8 cellular contexts compared by ENCODE assay signal in the genomic region with DNA sequence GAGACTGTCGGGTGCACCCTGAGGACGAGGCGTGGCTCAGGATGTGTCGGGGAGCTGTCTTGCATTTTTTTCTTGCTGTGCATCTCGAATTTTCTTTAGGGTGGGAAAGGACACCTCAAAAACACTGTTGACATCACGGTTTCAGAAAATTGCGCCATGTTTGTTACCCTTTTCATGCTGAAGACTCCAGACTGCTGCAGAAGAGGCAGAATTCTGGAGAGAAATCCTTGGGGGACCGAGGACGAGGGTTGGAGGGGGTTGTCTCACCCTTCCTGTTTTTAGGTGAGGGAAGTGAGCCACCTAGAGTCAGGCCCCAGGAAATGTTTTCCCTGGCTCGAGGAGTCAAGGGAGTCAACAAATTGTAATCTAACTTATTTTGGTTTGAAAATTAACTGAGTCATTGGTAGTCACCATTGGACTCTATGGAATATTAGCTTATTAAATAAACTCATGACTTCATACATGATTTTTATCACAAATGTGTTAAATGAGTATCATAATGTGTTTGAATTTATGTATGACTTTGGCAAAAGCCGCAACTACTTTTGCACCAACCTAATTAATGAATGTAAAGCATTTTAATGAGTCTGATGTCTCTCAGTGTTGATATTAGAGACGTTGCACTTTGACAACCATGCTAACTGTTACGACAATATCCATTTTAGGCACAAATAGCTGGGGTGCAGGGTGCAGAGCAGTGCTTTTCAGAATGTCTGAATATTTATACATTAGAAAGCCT. TPM values are rescaled to one million over a fixed set of nuclear protein-coding genes. Genes with fewer than 3 reads are reported as not detected.
DNase-seq lines count a peak whose midpoint lies in the region; ATAC-seq and TF ChIP-seq lines count a peak whose summit lies in the region.

No MANE protein-coding gene starts in this region.

- TF ChIP-seq CTCF in GM13976 (IDR thresholded peaks at IDR 0.05; ENCODE audit: borderline replicate concordance, control extremely low read depth, extremely low read depth, insufficient read depth, missing control alignments) (peak; percentile 81), coronary artery (IDR thresholded peaks at IDR 0.05) (peak; percentile 60)

- peak overlapping the region; percentile 97 for H3K4me3 ChIP-seq in coronary artery

- ATAC-seq in HG02885 (IDR thresholded peaks at IDR 0.05; ENCODE audit: poor library complexity, unreplicated experiment) (peak; percentile 52), left lobe of liver (peak; percentile 78)

- in situ Hi-C loops in GM13976 (cut with MboI; ENCODE audit: low sequenced_read_pairs, unreplicated experiment), result no loop called here

- H3K27ac ChIP-seq in coronary artery, result peak overlapping the region; percentile 96 to 98

- DNase-seq in A172 (ENCODE audit: low spot score) (peak; percentile 83), GM13976 (ENCODE audit: low spot score) (peak; percentile 57), NCI-H187 treated with DMSO at 0.1 percent for 48 hours (lab: John Stamatoyannopoulos, UW) (peak; percentile 27), UCSD-AML1 (lab: John Stamatoyannopoulos, UW; ENCODE audit: unreplicated experiment) (peak; percentile 71), coronary artery (ENCODE audit: low spot score) (peak; percentile 81), left lobe of liver (ENCODE audit: low spot score) (peak; percentile 73)
- DNase-seq in stimulated activated CD4-positive, alpha-beta T cell treated with anti-CD3 and anti-CD28 coated beads, Interleukin-4, amount 100 ng/mL, for 1 hour, result peak; percentile 38

RNA-seq across cellular contexts. Expression of gene LYSMD3, which starts 0.7 kb away (rescaled TPM):
- total RNA-seq in A172 (2014; rRNA removed; shearing (Covaris generic)), result 14.7 and 17.7 TPM in 2 replicates
- total RNA-seq in left lobe of liver, result 12.6 TPM

RNA-seq across cellular contexts. Expression of gene ADGRV1, which starts 28.5 kb away (rescaled TPM):
- total RNA-seq in A172 (2014; rRNA removed; shearing (Covaris generic)), result not detected in 2 replicates
- 9.3 TPM for total RNA-seq in left lobe of liver

RNA-seq across cellular contexts. Expression of gene POLR3G, which starts 55.4 kb away (rescaled TPM):
- total RNA-seq in A172 (2014; rRNA removed; shearing (Covaris generic)), result 5.5 and 6.1 TPM in 2 replicates
- 2.2 TPM for total RNA-seq in left lobe of liver

RNA-seq across cellular contexts. Expression of gene MBLAC2, which starts 55.5 kb away (rescaled TPM):
- total RNA-seq in A172 (2014; rRNA removed; shearing (Covaris generic)), result 4.7 and 6.0 TPM in 2 replicates
- total RNA-seq in left lobe of liver, result 4.4 TPM

Comparison
In these comparisons a context has a peak if more than half of its experiments do, and no peak if none do; other contexts are left out.
1. Peak in every context shown above with its lines: DNase-seq, ATAC-seq, H3K4me3 ChIP-seq and H3K27ac ChIP-seq.
2. DNase-seq: peak in every context shown above with its lines; median percentile 83 in A172; 81 in coronary artery; 73 in left lobe of liver; 71 in UCSD-AML1; 57 in GM13976; 38 in stimulated activated CD4-positive, alpha-beta T cell treated with anti-CD3 and anti-CD28 coated beads, Interleukin-4, amount 100 ng/mL, for 1 hour; 27 in NCI-H187 treated with DMSO at 0.1 percent for 48 hours.
3. RNA of gene ADGRV1, which starts 28.5 kb away (total RNA-seq): 9.3 TPM in left lobe of liver (single experiment); not detected in A172; every median in the first group is over 10 times any median in the second.